Comparison of ENCODE assay signal across 1 cellular context in the genomic region with DNA sequence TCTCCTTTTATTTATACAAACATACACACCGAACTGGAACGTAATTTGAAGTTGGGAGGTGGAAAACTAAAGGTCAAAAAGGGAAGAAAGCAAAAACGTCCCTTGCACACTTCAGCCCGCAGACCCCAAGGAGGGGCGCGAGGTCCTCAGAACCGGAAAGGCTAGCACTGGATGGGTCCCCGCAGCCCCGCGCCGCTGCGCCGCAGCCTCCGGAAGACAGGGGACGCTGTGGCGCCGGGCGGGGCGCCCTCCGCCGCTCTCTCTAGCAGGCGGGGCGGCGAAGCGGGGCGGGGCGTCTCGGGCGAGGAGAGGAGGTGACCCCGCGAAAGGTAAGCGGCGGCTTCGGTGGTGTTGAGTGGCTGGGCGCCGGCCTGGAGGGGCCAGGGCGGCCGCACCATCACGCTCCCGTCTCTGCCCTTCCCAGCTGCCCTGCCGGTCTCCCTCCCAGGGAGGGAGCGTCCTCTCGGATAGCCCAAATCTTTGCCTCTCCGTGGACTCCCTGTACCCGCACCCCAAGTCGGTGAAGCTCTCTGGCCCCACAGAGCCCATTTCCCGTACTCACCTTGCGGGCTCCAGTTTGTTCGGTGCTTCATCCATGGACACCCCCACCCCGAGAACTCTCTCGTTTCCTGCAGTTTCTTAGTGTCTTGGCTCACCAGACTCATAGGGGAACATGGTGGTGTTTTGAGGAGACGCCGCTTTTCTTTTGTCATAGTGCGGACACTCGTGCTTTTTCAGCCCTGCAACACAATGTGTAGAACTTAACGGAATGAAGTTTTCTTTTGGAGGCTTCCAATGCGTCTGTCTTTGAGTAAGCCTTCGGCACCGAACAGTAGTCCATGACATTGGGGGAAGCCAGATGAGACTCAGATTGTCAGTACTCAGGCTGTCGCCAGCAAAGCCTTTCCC.
TF ChIP-seq lines count a peak whose summit lies in the region.

SMIM8 (plus strand) TSS at position 285 of the 909 bp plus-strand sequence. CDS start 14,444 bp downstream, outside the sequence.

TF ChIP-seq in K562, 482 proteins besides CTCF, POLR2A, EP300 and RAD21 (continued from another document):
- TF ChIP-seq, protein P1, sequence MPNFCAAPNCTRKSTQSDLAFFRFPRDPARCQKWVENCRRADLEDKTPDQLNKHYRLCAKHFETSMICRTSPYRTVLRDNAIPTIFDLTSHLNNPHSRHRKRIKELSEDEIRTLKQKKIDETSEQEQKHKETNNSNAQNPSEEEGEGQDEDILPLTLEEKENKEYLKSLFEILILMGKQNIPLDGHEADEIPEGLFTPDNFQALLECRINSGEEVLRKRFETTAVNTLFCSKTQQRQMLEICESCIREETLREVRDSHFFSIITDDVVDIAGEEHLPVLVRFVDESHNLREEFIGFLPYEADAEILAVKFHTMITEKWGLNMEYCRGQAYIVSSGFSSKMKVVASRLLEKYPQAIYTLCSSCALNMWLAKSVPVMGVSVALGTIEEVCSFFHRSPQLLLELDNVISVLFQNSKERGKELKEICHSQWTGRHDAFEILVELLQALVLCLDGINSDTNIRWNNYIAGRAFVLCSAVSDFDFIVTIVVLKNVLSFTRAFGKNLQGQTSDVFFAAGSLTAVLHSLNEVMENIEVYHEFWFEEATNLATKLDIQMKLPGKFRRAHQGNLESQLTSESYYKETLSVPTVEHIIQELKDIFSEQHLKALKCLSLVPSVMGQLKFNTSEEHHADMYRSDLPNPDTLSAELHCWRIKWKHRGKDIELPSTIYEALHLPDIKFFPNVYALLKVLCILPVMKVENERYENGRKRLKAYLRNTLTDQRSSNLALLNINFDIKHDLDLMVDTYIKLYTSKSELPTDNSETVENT (CRISPR knock-in tag; IDR thresholded peaks at IDR 0.05): peak; percentile 99
- TF ChIP-seq ZZZ3 (IDR thresholded peaks at IDR 0.05) (no peak), ZNF174 (CRISPR knock-in tag; IDR thresholded peaks at IDR 0.05) (no peak), E2F6 (IDR thresholded peaks at IDR 0.05; ENCODE audit: borderline replicate concordance in 1 of 2, extremely low read depth in 1 of 2, insufficient read depth in 1 of 2, insufficient read length in 1 of 2, low read depth in 1 of 2, low read length in 1 of 2, poor library complexity in 1 of 2, severe bottlenecking in 1 of 2) (peak in 1 of 2 experiments; percentile 48), ZNF140 (CRISPR knock-in tag; IDR thresholded peaks at IDR 0.05) (no peak), MTF1 (CRISPR knock-in tag; IDR thresholded peaks at IDR 0.05; ENCODE audit: borderline replicate concordance) (no peak), ZNF431 (CRISPR knock-in tag; IDR thresholded peaks at IDR 0.05) (no peak), CHD4 (IDR thresholded peaks at IDR 0.05; ENCODE audit: insufficient read depth, insufficient replicate concordance, low read depth, low read length, poor library complexity, severe bottlenecking) (no peak)
- TF ChIP-seq, protein P2, sequence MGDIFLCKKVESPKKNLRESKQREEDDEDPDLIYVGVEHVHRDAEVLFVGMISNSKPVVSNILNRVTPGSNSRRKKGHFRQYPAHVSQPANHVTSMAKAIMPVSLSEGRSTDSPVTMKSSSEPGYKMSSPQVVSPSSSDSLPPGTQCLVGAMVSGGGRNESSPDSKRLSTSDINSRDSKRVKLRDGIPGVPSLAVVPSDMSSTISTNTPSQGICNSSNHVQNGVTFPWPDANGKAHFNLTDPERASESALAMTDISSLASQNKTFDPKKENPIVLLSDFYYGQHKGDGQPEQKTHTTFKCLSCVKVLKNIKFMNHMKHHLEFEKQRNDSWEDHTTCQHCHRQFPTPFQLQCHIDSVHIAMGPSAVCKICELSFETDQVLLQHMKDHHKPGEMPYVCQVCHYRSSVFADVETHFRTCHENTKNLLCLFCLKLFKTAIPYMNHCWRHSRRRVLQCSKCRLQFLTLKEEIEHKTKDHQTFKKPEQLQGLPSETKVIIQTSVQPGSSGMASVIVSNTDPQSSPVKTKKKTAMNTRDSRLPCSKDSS (IDR thresholded peaks at IDR 0.05; ENCODE audit: low read depth, partially characterized antibody): no peak
TF ChIP-seq in K562: peak in this region for 92.
